1 cellular context compared by ENCODE assay signal in the genomic region with DNA sequence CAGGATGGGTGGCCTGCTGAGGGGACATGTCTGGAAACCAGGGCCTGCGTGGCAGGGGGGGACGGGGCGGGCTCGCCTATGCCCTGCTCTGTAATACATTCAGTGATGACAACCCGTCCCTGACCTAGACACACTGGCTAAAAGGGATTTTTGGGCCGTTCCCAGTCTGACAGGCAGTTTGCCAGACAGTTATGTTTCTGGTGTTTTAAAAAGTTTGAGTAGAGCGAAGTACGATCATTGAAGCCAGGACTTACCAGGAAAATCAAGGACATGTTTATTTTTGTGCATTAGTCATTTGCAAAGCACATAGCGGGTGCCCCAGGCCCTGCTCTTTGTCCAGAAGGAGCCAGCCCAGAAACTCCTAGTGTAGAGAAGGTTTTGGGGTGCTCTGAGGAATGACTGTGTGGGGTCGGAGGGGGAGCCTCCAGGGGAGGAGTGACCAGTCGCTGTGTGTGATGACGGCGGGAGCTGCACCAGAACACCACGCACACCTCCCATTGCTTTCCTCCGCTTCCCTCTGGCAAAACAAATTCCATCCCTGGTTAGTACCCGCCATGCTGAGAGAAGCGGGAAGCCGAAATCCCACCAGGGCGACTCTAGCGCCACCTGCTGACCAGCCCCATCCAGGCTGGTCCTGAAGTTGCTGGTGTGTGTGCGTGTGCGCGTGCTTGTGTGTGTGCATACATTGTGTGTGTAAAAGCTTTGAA.
TF ChIP-seq lines count a peak whose summit lies in the region.

No MANE protein-coding gene starts in this region.

TF ChIP-seq in IMR-90, 13 proteins besides CTCF, POLR2A, EP300 and RAD21:
- peak; percentile 11; the same call in 1 of the 2 replicates for TF ChIP-seq MXI1 (IDR thresholded peaks at IDR 0.05; ENCODE audit: borderline replicate concordance, low read depth, low read length)
- TF ChIP-seq SMC3 (IDR thresholded peaks at IDR 0.05; ENCODE audit: low read depth, low read length), result peak; percentile 92
- no peak for TF ChIP-seq CEBPB (IDR thresholded peaks at IDR 0.05; ENCODE audit: low read depth, low read length)
- TF ChIP-seq BHLHE40 (IDR thresholded peaks at IDR 0.05; ENCODE audit: low read depth, low read length), result no peak
- 0 out of 2 replicates have a peak, but pooled peaks have one; percentile 2 for TF ChIP-seq MAFK (IDR thresholded peaks at IDR 0.05; ENCODE audit: low read depth, low read length)
- peak; percentile 53 for TF ChIP-seq FOS (IDR thresholded peaks at IDR 0.05; ENCODE audit: low read depth, low read length)
